13 cellular contexts compared by ENCODE assay signal in genomic region chr1:30933874-30934252, GRCh38. TPM values are rescaled to one million over a fixed set of nuclear protein-coding genes. Genes with fewer than 3 reads are reported as not detected.
DNase-seq lines count a peak whose midpoint lies in the region; ATAC-seq and TF ChIP-seq lines count a peak whose summit lies in the region.
"Had no signal": no experiment of that assay in that cellular context is flagged by ENCODE, and none has a peak within 500 bp of the region (broad histone marks: within the 10 kb centered on the region; RNA-seq: fewer than 3 reads in every experiment).

No MANE protein-coding gene starts in this region.

- H3K36me3 Mint-ChIP-seq in osteocyte (ENCODE audit: unreplicated experiment): peaks cover 39% of the 10 kb centered on the region

- H3K9me3 ChIP-seq in GM23248 (ENCODE audit: low read depth) (no peaks in the 10 kb centered on the region), PC-3 (ENCODE audit: low read length) (no peaks in the 10 kb centered on the region)

- peaks cover 19% of the 10 kb centered on the region for H3K36me3 ChIP-seq in GM23248 (ENCODE audit: low read depth)
- H3K36me3 ChIP-seq in PC-3 (ENCODE audit: low read depth, low read length): peaks cover 33% of the 10 kb centered on the region

- peaks cover 39% of the 10 kb centered on the region for H3F3A ChIP-seq in GM23248 (ENCODE audit: insufficient read depth)
- no peaks in the 10 kb centered on the region for H3F3A ChIP-seq in PC-3 (ENCODE audit: low read length, unreplicated experiment)

- H3K9me3 Mint-ChIP-seq in osteocyte (ENCODE audit: unreplicated experiment): no peaks in the 10 kb centered on the region
- H3K9me3 Mint-ChIP-seq: activated naive CD8-positive, alpha-beta T cell treated with anti-CD3 and anti-CD28 coated beads, Interleukin-2, amount 10 ng/mL, durations not matched to agents 7 days and 5 days had no signal

- no TSS peak for BruUV-seq in PC-3 (replicated peaks; lab: Mats Ljungman, UMichigan)

- POLR2A ChIA-PET in PC-3 (lab: Charles Lee; ENCODE audit: unreplicated experiment): no interaction called here

- 57 to 58% methylated on average over 4 of the region's 4 CpGs for WGBS in GM23248 (ENCODE audit: low coverage in 1 of 2, low lambda C conversion rate in 2 of 2, missing lambda C conversion rate in 2 of 2), 2 experiments

- H3K4me1 ChIP-seq in GM23248 (ENCODE audit: insufficient read depth): peaks cover 12% of the 10 kb centered on the region
- peaks cover 10% of the 10 kb centered on the region; the same call in 1 of the 2 replicates for H3K4me1 ChIP-seq in PC-3 (ENCODE audit: insufficient read depth, low read length)

- TF ChIP-seq CTCF in PC-3 (conservative IDR thresholded peaks at IDR 0.05; ENCODE audit: low read depth, low read length): no peak
- TF ChIP-seq CTCF in osteocyte (IDR thresholded peaks at IDR 0.05): no peak

- no peak overlapping the region for H3K4me3 Mint-ChIP-seq in osteocyte (ENCODE audit: unreplicated experiment)
- H3K4me3 Mint-ChIP-seq: activated naive CD8-positive, alpha-beta T cell treated with anti-CD3 and anti-CD28 coated beads, Interleukin-2, amount 10 ng/mL, durations not matched to agents 7 days and 5 days had no signal

- H2AFZ ChIP-seq in GM23248 (no peak overlapping the region), PC-3 (ENCODE audit: low read length) (no peak overlapping the region)

- H3K4me1 Mint-ChIP-seq in osteocyte (ENCODE audit: unreplicated experiment): peaks cover 19% of the 10 kb centered on the region
- H3K4me1 Mint-ChIP-seq: activated naive CD8-positive, alpha-beta T cell treated with anti-CD3 and anti-CD28 coated beads, Interleukin-2, amount 10 ng/mL, durations not matched to agents 7 days and 5 days had no signal

- H3K9ac ChIP-seq in GM23248: 0 out of 2 replicates have a peak overlapping the region, but pooled peaks have one; percentile 9
- H3K9ac ChIP-seq in PC-3 (ENCODE audit: low read length): no peak overlapping the region

- H3K27ac ChIP-seq in GM23248: peak overlapping the region; percentile 33
- no peak overlapping the region for H3K27ac ChIP-seq in PC-3 (ENCODE audit: low read length)
- peak overlapping the region; percentile 88 for H3K27ac ChIP-seq in epithelial cell of prostate
- H3K27ac ChIP-seq: HL-60, VCaP had no signal

- in situ Hi-C loops in GM23248 (cut with MboI): no loop called here

- H3K27me3 ChIP-seq in GM23248 (replicated peaks; ENCODE audit: insufficient read depth) (no peaks in the 10 kb centered on the region), PC-3 (ENCODE audit: low read length) (no peaks in the 10 kb centered on the region)

- H3K27ac Mint-ChIP-seq in osteocyte (ENCODE audit: unreplicated experiment): peak overlapping the region; percentile 28

- no peaks in the 10 kb centered on the region for H3K27me3 Mint-ChIP-seq in osteocyte (ENCODE audit: unreplicated experiment)
- H3K27me3 Mint-ChIP-seq: activated naive CD8-positive, alpha-beta T cell treated with anti-CD3 and anti-CD28 coated beads, Interleukin-2, amount 10 ng/mL, durations not matched to agents 7 days and 5 days had no signal

- H3K79me2 ChIP-seq in GM23248 (ENCODE audit: insufficient read depth) (peaks cover 22% of the 10 kb centered on the region; the same call in 1 of the 2 replicates), PC-3 (ENCODE audit: low read length) (no peaks in the 10 kb centered on the region)

- ATAC-seq in PC-3: peak; percentile 61
- no peak for ATAC-seq in GM21723 (IDR thresholded peaks at IDR 0.05; ENCODE audit: unreplicated experiment)
- ATAC-seq in HG03460 (IDR thresholded peaks at IDR 0.05; ENCODE audit: unreplicated experiment): no peak
- no peak for ATAC-seq in GM19463 (IDR thresholded peaks at IDR 0.05; ENCODE audit: unreplicated experiment)
- ATAC-seq: left cardiac atrium, Panc1 had no signal

- intact Hi-C loops in PC-3 (cut with micrococcal nuclease): no loop called here

- DNase-seq in GM23248 (peak; percentile 76), PC-3 (peak; percentile 64), epithelial cell of prostate (ENCODE audit: low read depth, low spot score) (peak; percentile 24), osteocyte (ENCODE audit: extremely low spot score, unreplicated experiment) (no peak)
- DNase-seq: activated naive CD8-positive, alpha-beta T cell treated with anti-CD3 and anti-CD28 coated beads, Interleukin-2, amount 10 ng/mL, durations not matched to agents 7 days and 5 days; left cardiac atrium; retina had no signal

- H3K4me3 ChIP-seq in GM23248: no peak overlapping the region
- no peak overlapping the region for H3K4me3 ChIP-seq in PC-3 (ENCODE audit: low read length)

- CTCF ChIA-PET in PC-3 (lab: Charles Lee): no interaction called here

- H4K20me1 ChIP-seq in GM23248 (ENCODE audit: insufficient read depth): no peaks in the 10 kb centered on the region
- H4K20me1 ChIP-seq in PC-3 (ENCODE audit: low read length): no peaks in the 10 kb centered on the region; the same call in 1 of the 2 replicates

- no peaks in the 10 kb centered on the region for H3K9me2 ChIP-seq in GM23248 (ENCODE audit: insufficient read depth)
- no peaks in the 10 kb centered on the region for H3K9me2 ChIP-seq in PC-3 (replicated peaks; ENCODE audit: low read length)

- H3K4me2 ChIP-seq in GM23248 (ENCODE audit: unreplicated experiment) (no peak overlapping the region), PC-3 (ENCODE audit: low read length) (no peak overlapping the region)

RNA-seq across cellular contexts. Expression of gene SDC3, which starts 25.3 kb away (rescaled TPM):
- 39.7 and 40.7 TPM in 2 replicates for total RNA-seq in GM23248 (2014; rRNA removed; shearing (Covaris generic))
- 6.6 and 6.9 TPM in 2 replicates for polyA plus RNA-seq in GM23248 (2016; fragmentation: Nextera tagmentation; extraction: Ambion mirVana)
- total RNA-seq in PC-3 (2014; rRNA removed): 10.0 and 20.3 TPM in 2 replicates
- 54.4 and 63.4 TPM in 2 replicates for total RNA-seq in osteocyte
